In genomic region chr4:73067971-73068394, GRCh38 we compare ENCODE assay signal across 8 cellular contexts. TPM values are rescaled to one million over a fixed set of nuclear protein-coding genes. Genes with fewer than 3 reads are reported as not detected.
DNase-seq lines count a peak whose midpoint lies in the region; ATAC-seq lines count a peak whose summit lies in the region.

No MANE protein-coding gene starts in this region.

- H3K4me1 ChIP-seq in iPS-15b (ENCODE audit: control insufficient read depth, insufficient read depth, low read length) = no peaks in the 10 kb centered on the region

- no peak for ATAC-seq in sciatic nerve

- H3K36me3 Mint-ChIP-seq in activated T-helper 2 cell treated with anti-CD3 and anti-CD28 coated beads, Interferon-gamma antibody, Interleukin-2, Interleukin-4, amounts not matched to agents 10 μg/mL and 5 μg/mL and 100 μg/mL, durations not matched to agents 14 hours and 24 hours and 36 hours (ENCODE audit: low read depth) = peaks cover 36% of the 10 kb centered on the region

- no peaks in the 10 kb centered on the region for H3K27me3 ChIP-seq in iPS-15b (ENCODE audit: control insufficient read depth, insufficient read depth, low read length)

- intact Hi-C loops in activated T-helper 2 cell treated with anti-CD3 and anti-CD28 coated beads, Interferon-gamma antibody, Interleukin-2, Interleukin-4, amounts not matched to agents 10 μg/mL and 5 μg/mL and 100 μg/mL, durations not matched to agents 14 hours and 24 hours and 36 hours (cut with micrococcal nuclease) = loop anchor here (2.0 to 10.0 kb wide), 2 partner anchors 31 to 1087 kb away; partner anchors contain the start of gene MTHFD2L
- intact Hi-C loops in sciatic nerve (cut with DNase I) = no loop called here

- peak overlapping the region; percentile 95 for H3K4me3 ChIP-seq in iPS-15b (ENCODE audit: low read depth, low read length)

- DNase-seq in activated CD4-positive, alpha-beta T cell treated with anti-CD3 and anti-CD28 coated beads for 48 hours = peak; percentile 42
- DNase-seq in activated CD4-positive, alpha-beta T cell treated with anti-CD3 and anti-CD28 coated beads, Interleukin-2, amount 50 U/mL, for 1 hour = no peak
- no peak for DNase-seq in activated T-helper 2 cell treated with anti-CD3 and anti-CD28 coated beads, Interferon-gamma antibody, Interleukin-2, Interleukin-4, amounts not matched to agents 10 μg/mL and 5 μg/mL and 100 μg/mL, durations not matched to agents 14 hours and 24 hours and 36 hours (ENCODE audit: low spot score)
- peak; percentile 61 for DNase-seq in stimulated activated CD4-positive, alpha-beta T cell treated with anti-CD3 and anti-CD28 coated beads, Interleukin-4, amount 100 ng/mL, for 24 hours
- DNase-seq in middle frontal gyrus (ENCODE audit: extremely low spot score, low spot score) (no peak), COR-L47 (lab: John Stamatoyannopoulos, UW) (no peak), sciatic nerve (ENCODE audit: low spot score) (no peak)

- H3K4me3 Mint-ChIP-seq in activated T-helper 2 cell treated with anti-CD3 and anti-CD28 coated beads, Interferon-gamma antibody, Interleukin-2, Interleukin-4, amounts not matched to agents 10 μg/mL and 5 μg/mL and 100 μg/mL, durations not matched to agents 14 hours and 24 hours and 36 hours (ENCODE audit: low read depth) = peak overlapping the region; percentile 83

- no peaks in the 10 kb centered on the region for H3K9me3 ChIP-seq in iPS-15b (ENCODE audit: control insufficient read depth, insufficient read depth, low read length)

- H3K9me3 Mint-ChIP-seq in activated T-helper 2 cell treated with anti-CD3 and anti-CD28 coated beads, Interferon-gamma antibody, Interleukin-2, Interleukin-4, amounts not matched to agents 10 μg/mL and 5 μg/mL and 100 μg/mL, durations not matched to agents 14 hours and 24 hours and 36 hours = no peaks in the 10 kb centered on the region

- peak overlapping the region; percentile 90 for H3K9ac ChIP-seq in iPS-15b (ENCODE audit: low read depth, low read length)

- peaks cover 39% of the 10 kb centered on the region for H3K4me1 Mint-ChIP-seq in activated T-helper 2 cell treated with anti-CD3 and anti-CD28 coated beads, Interferon-gamma antibody, Interleukin-2, Interleukin-4, amounts not matched to agents 10 μg/mL and 5 μg/mL and 100 μg/mL, durations not matched to agents 14 hours and 24 hours and 36 hours (ENCODE audit: low read depth)

- no peaks in the 10 kb centered on the region for H3K36me3 ChIP-seq in iPS-15b (ENCODE audit: control insufficient read depth, insufficient read depth, low read length)

- H3K27ac Mint-ChIP-seq in activated T-helper 2 cell treated with anti-CD3 and anti-CD28 coated beads, Interferon-gamma antibody, Interleukin-2, Interleukin-4, amounts not matched to agents 10 μg/mL and 5 μg/mL and 100 μg/mL, durations not matched to agents 14 hours and 24 hours and 36 hours = peak overlapping the region; percentile 100

- no peaks in the 10 kb centered on the region for H3K27me3 Mint-ChIP-seq in activated T-helper 2 cell treated with anti-CD3 and anti-CD28 coated beads, Interferon-gamma antibody, Interleukin-2, Interleukin-4, amounts not matched to agents 10 μg/mL and 5 μg/mL and 100 μg/mL, durations not matched to agents 14 hours and 24 hours and 36 hours (ENCODE audit: low read depth)

RNA-seq across cellular contexts. Expression of gene COX18, which starts 1.5 kb away (rescaled TPM):
- total RNA-seq in activated T-helper 2 cell treated with anti-CD3 and anti-CD28 coated beads, Interferon-gamma antibody, Interleukin-2, Interleukin-4, amounts not matched to agents 10 μg/mL and 5 μg/mL and 100 μg/mL, durations not matched to agents 14 hours and 24 hours and 36 hours = 20.9 and 21.3 TPM in 2 replicates
- 12.5 TPM for total RNA-seq in sciatic nerve

Comparison
In these comparisons a context has a peak if more than half of its experiments do, and no peak if none do; other contexts are left out.
1. DNase-seq: peak in activated CD4-positive, alpha-beta T cell treated with anti-CD3 and anti-CD28 coated beads for 48 hours (single experiment) and stimulated activated CD4-positive, alpha-beta T cell treated with anti-CD3 and anti-CD28 coated beads, Interleukin-4, amount 100 ng/mL, for 24 hours (single experiment); none in activated CD4-positive, alpha-beta T cell treated with anti-CD3 and anti-CD28 coated beads, Interleukin-2, amount 50 U/mL, for 1 hour (single experiment), activated T-helper 2 cell treated with anti-CD3 and anti-CD28 coated beads, Interferon-gamma antibody, Interleukin-2, Interleukin-4, amounts not matched to agents 10 μg/mL and 5 μg/mL and 100 μg/mL, durations not matched to agents 14 hours and 24 hours and 36 hours (single experiment), middle frontal gyrus (single experiment), COR-L47 (single experiment) and sciatic nerve (single experiment).